In the genomic region with DNA sequence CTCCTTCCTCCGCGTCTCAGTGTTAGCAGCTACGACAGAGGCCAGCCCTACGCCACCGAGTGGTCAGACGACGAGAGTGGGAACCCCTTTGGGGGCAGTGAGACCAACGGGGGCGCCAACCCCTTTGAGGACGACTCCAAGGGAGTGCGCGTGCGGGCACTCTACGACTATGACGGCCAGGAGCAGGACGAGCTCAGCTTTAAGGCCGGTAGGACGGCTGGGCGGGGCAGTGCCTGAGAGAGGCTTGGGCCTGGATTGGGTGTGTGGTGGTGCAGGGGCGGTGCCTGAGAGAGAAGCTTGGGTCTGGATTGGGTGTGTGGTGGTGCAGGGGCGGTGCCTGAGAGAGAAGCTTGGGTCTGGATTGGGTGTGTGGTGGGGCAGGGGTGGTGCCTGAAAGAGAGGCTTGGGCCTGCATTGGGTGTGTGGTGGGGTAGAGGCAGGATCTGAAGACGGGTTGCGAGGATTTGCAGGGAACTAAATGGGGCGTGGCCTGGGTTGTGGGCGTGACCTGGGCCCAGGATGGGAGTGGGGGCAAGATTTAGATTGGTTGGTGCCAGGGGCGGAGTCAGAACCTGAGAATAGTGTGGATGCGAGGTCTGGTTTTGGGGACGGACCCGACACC, we compare ENCODE assay signal across 10 cellular contexts. TPM values are rescaled to one million over a fixed set of nuclear protein-coding genes. Genes with fewer than 3 reads are reported as not detected.
DNase-seq lines count a peak whose midpoint lies in the region; ATAC-seq, FAIRE-seq and TF ChIP-seq lines count a peak whose summit lies in the region.
"Had no signal": no experiment of that assay in that cellular context is flagged by ENCODE, and none has a peak within 500 bp of the region (broad histone marks: within the 10 kb centered on the region; RNA-seq: fewer than 3 reads in every experiment).

No MANE protein-coding gene starts in this region.

- peaks cover 0 to 3% of the 10 kb centered on the region in 2 donors for H3K4me1 ChIP-seq in kidney (ENCODE audit: control insufficient read depth in 1 of 2, insufficient read depth in 1 of 2, low read depth in 1 of 2, low read length in 2 of 2)

- no peaks in the 10 kb centered on the region for H3K27me3 Mint-ChIP-seq in activated T-cell treated with anti-CD3 and anti-CD28 coated beads, Interleukin-2, amount 50 U/mL, for 4 hours (ENCODE audit: low read depth)
- H3K27me3 Mint-ChIP-seq in endothelial cell (ENCODE audit: unreplicated experiment), result peaks cover 7% of the 10 kb centered on the region

- H3K36me3 Mint-ChIP-seq in activated T-cell treated with anti-CD3 and anti-CD28 coated beads, Interleukin-2, amount 50 U/mL, for 4 hours (ENCODE audit: insufficient read depth), result no peaks in the 10 kb centered on the region
- no peaks in the 10 kb centered on the region for H3K36me3 Mint-ChIP-seq in endothelial cell (ENCODE audit: low read depth, unreplicated experiment)

- no peak overlapping the region for H3K9ac ChIP-seq in kidney (ENCODE audit: low read length in 2 of 2)

- TF ChIP-seq CTCF in cardiac fibroblast (IDR thresholded peaks at IDR 0.05; ENCODE audit: low read depth, low read length), result no peak
- TF ChIP-seq CTCF in kidney (IDR thresholded peaks at IDR 0.05; ENCODE audit: borderline replicate concordance, extremely low read depth, insufficient read depth), result no peak
- no peak for TF ChIP-seq CTCF in endothelial cell (IDR thresholded peaks at IDR 0.05; ENCODE audit: unreplicated experiment)

- H3K27ac ChIP-seq in kidney (ENCODE audit: low read depth in 2 of 2, low read length in 2 of 2) (no peak overlapping the region), temporal lobe (ENCODE audit: low read depth, low read length) (peak overlapping the region; percentile 52)
- H3K27ac ChIP-seq: C4-2B had no signal

- H3K4me3 ChIP-seq in cardiac fibroblast (replicated peaks in 1 of 2; ENCODE audit: low read depth in 2 of 2, low read length in 2 of 2) (peak overlapping the region in 1 of 2 donors; percentile 41), kidney (ENCODE audit: low read length in 2 of 2) (no peak overlapping the region)

- no peaks in the 10 kb centered on the region for H3K36me3 ChIP-seq in kidney (ENCODE audit: control insufficient read depth in 1 of 2, insufficient read depth in 2 of 2, low read length in 2 of 2)

- FAIRE-seq in kidney (lab: Jason Lieb, UNC), result no peak

- H3K4me3 Mint-ChIP-seq in activated T-cell treated with anti-CD3 and anti-CD28 coated beads, Interleukin-2, amount 50 U/mL, for 4 hours, result no peak overlapping the region
- no peak overlapping the region for H3K4me3 Mint-ChIP-seq in endothelial cell (ENCODE audit: unreplicated experiment)

- no peaks in the 10 kb centered on the region for H3K9me3 Mint-ChIP-seq in activated T-cell treated with anti-CD3 and anti-CD28 coated beads, Interleukin-2, amount 50 U/mL, for 4 hours
- H3K9me3 Mint-ChIP-seq in endothelial cell (ENCODE audit: unreplicated experiment), result no peaks in the 10 kb centered on the region

- peaks cover 7% of the 10 kb centered on the region for H3K4me1 Mint-ChIP-seq in activated T-cell treated with anti-CD3 and anti-CD28 coated beads, Interleukin-2, amount 50 U/mL, for 4 hours (ENCODE audit: low read depth)
- H3K4me1 Mint-ChIP-seq in endothelial cell (ENCODE audit: unreplicated experiment), result no peaks in the 10 kb centered on the region

- no peak overlapping the region for H3K27ac Mint-ChIP-seq in endothelial cell (ENCODE audit: unreplicated experiment)

- ATAC-seq in activated T-cell treated with anti-CD3 and anti-CD28 coated beads, Interleukin-2, amount 50 U/mL, for 4 hours, result no peak
- no peak for ATAC-seq in HG03469 (IDR thresholded peaks at IDR 0.05; ENCODE audit: unreplicated experiment)

- H3K9me3 ChIP-seq in kidney (ENCODE audit: control insufficient read depth in 1 of 2, low read length in 2 of 2), result no peaks in the 10 kb centered on the region

- DNase-seq in activated T-cell treated with anti-CD3 and anti-CD28 coated beads for 24 hours (ENCODE audit: low read depth), result peak; percentile 1
- no peak for DNase-seq in activated T-cell treated with anti-CD3 and anti-CD28 coated beads, Interleukin-2, amount 50 U/mL, for 4 hours
- DNase-seq in cardiac fibroblast (ENCODE audit: low read depth in 2 of 2), result peak; percentile 76 to 85
- peak; percentile 91 for DNase-seq in kidney
- DNase-seq in DMS79 treated with DMSO at 0.1 percent for 48 hours (lab: John Stamatoyannopoulos, UW), result no peak
- no peak for DNase-seq in endothelial cell (ENCODE audit: low spot score)
- DNase-seq: NCI-H1105 treated with DMSO at 0.1 percent for 48 hours had no signal

- intact Hi-C loops in kidney (cut with DNase I), result no loop called here

RNA-seq across cellular contexts. Expression of a gene that starts 24.4 kb away (rescaled TPM):
- total RNA-seq in activated T-cell treated with anti-CD3 and anti-CD28 coated beads, Interleukin-2, amount 50 U/mL, for 4 hours, result under 1 TPM; 0.13 to 0.24 (median 0.14) TPM
- total RNA-seq in kidney, result 0.19 TPM
- polyA plus RNA-seq in kidney (ENCODE audit: insufficient read depth, low read depth, low replicate concordance), result not detected
- not detected for total RNA-seq in temporal lobe
- not detected for total RNA-seq in endothelial cell (ENCODE audit: unreplicated experiment)

Comparison
In these comparisons a context has a peak if more than half of its experiments do, and no peak if none do; other contexts are left out.
1. DNase-seq: peak in activated T-cell treated with anti-CD3 and anti-CD28 coated beads for 24 hours (single experiment), cardiac fibroblast (2 of 2) and kidney (single experiment); none in activated T-cell treated with anti-CD3 and anti-CD28 coated beads, Interleukin-2, amount 50 U/mL, for 4 hours (single experiment), DMS79 treated with DMSO at 0.1 percent for 48 hours (single experiment) and endothelial cell (single experiment).